Comparison of ENCODE assay signal across 25 cellular contexts in genomic region chr1:224541072-224541790, GRCh38.
DNase-seq lines count a peak whose midpoint lies in the region; ATAC-seq, FAIRE-seq and TF ChIP-seq lines count a peak whose summit lies in the region.
"Had no signal": no experiment of that assay in that cellular context is flagged by ENCODE, and none has a peak within 500 bp of the region (broad histone marks: within the 10 kb centered on the region; RNA-seq: fewer than 3 reads in every experiment).

No MANE protein-coding gene starts in this region.

- FAIRE-seq in H54 (lab: Jason Lieb, UNC), result no peak
- FAIRE-seq: GM12878, HTR-8/SVneo, kidney, RCC 7860 had no signal

- no peaks in the 10 kb centered on the region for H3K9me3 Mint-ChIP-seq in stimulated activated naive CD8-positive, alpha-beta T cell treated with anti-CD3 and anti-CD28 coated beads, Interleukin-15, amount 100 ng/mL, for 72 hours
- H3K9me3 Mint-ChIP-seq: activated T-cell treated with anti-CD3 and anti-CD28 coated beads, Interleukin-2, amount 50 U/mL, for 24 hours; nephron had no signal

- H3K27ac ChIP-seq in PC-9, result peak overlapping the region; percentile 98
- H3K27ac ChIP-seq: esophagus muscularis mucosa, ovary, tibial artery had no signal

- H3F3A ChIP-seq in PC-9 (ENCODE audit: insufficient read depth, low read depth), result peaks cover 30% of the 10 kb centered on the region

- H3K4me1 ChIP-seq in PC-9 (replicated peaks; ENCODE audit: insufficient read depth), result peaks cover 46% of the 10 kb centered on the region
- H3K4me1 ChIP-seq: esophagus muscularis mucosa had no signal

- no peak overlapping the region for H3K4me3 ChIP-seq in PC-9
- H3K4me3 ChIP-seq: esophagus muscularis mucosa, GM12878, mucosa of descending colon, ovary, tibial artery had no signal

- H3K9me2 ChIP-seq in PC-9 (ENCODE audit: insufficient read depth), result no peaks in the 10 kb centered on the region

- H3K27me3 ChIP-seq in PC-9 (ENCODE audit: insufficient read depth, low read depth), result no peaks in the 10 kb centered on the region
- H3K27me3 ChIP-seq: brain microvascular endothelial cell, esophagus muscularis mucosa, ovary, tibial artery had no signal

- H2AFZ ChIP-seq in PC-9, result no peak overlapping the region

- BruUV-seq in PC-9 (replicated peaks; lab: Mats Ljungman, UMichigan), result no TSS peak

- ATAC-seq in stimulated activated naive CD8-positive, alpha-beta T cell treated with anti-CD3 and anti-CD28 coated beads, Interleukin-15, amount 100 ng/mL, for 72 hours, result no peak
- ATAC-seq: GM12878, mucosa of descending colon, right cardiac atrium had no signal

- H3K27ac Mint-ChIP-seq in stimulated activated naive CD8-positive, alpha-beta T cell treated with anti-CD3 and anti-CD28 coated beads, Interleukin-15, amount 100 ng/mL, for 72 hours, result no peak overlapping the region
- H3K27ac Mint-ChIP-seq: activated T-cell treated with anti-CD3 and anti-CD28 coated beads, Interleukin-2, amount 50 U/mL, for 24 hours; B cell; nephron had no signal

- no peaks in the 10 kb centered on the region for H3K9me3 ChIP-seq in PC-9 (ENCODE audit: insufficient read depth, low read depth)
- H3K9me3 ChIP-seq: esophagus muscularis mucosa, mucosa of descending colon, ovary, tibial artery had no signal

- no peak overlapping the region for H3K4me3 Mint-ChIP-seq in stimulated activated naive CD8-positive, alpha-beta T cell treated with anti-CD3 and anti-CD28 coated beads, Interleukin-15, amount 100 ng/mL, for 72 hours
- H3K4me3 Mint-ChIP-seq: activated T-cell treated with anti-CD3 and anti-CD28 coated beads, Interleukin-2, amount 50 U/mL, for 24 hours; B cell; nephron had no signal

- H3K4me1 Mint-ChIP-seq in stimulated activated naive CD8-positive, alpha-beta T cell treated with anti-CD3 and anti-CD28 coated beads, Interleukin-15, amount 100 ng/mL, for 72 hours, result peaks cover 17% of the 10 kb centered on the region
- H3K4me1 Mint-ChIP-seq: B cell had no signal

- H4K20me1 ChIP-seq in PC-9 (ENCODE audit: insufficient read depth), result no peaks in the 10 kb centered on the region

- no peaks in the 10 kb centered on the region for H3K36me3 ChIP-seq in PC-9 (ENCODE audit: low read depth)
- H3K36me3 ChIP-seq: brain microvascular endothelial cell, esophagus muscularis mucosa, ovary, tibial artery had no signal

- DNase-seq in NCI-H1694 (lab: John Stamatoyannopoulos, UW), result peak; percentile 11
- DNase-seq in NCI-H1694 treated with DMSO at 0.1 percent for 48 hours (lab: John Stamatoyannopoulos, UW), result no peak
- DNase-seq in PC-9, result no peak
- DNase-seq in epidermal melanocyte (ENCODE audit: insufficient read length, low spot score), result peak; percentile 63
- DNase-seq in stimulated activated naive CD8-positive, alpha-beta T cell treated with anti-CD3 and anti-CD28 coated beads, Interleukin-15, amount 100 ng/mL, for 72 hours, result no peak
- DNase-seq in GM03348 (ENCODE audit: low spot score), result no peak
- DNase-seq in effector CD8-positive, alpha-beta T cell (lab: John Stamatoyannopoulos, UW), result no peak
- no peak for DNase-seq in H54 (ENCODE audit: insufficient read length, low spot score)
- DNase-seq: 8988T; activated CD4-positive, alpha-beta T cell treated with anti-CD3 and anti-CD28 coated beads for 4 hours; activated T-cell treated with anti-CD3 and anti-CD28 coated beads, Interleukin-2, amount 50 U/mL, for 24 hours; brain microvascular endothelial cell; effector memory CD4-positive, alpha-beta T cell; kidney; mucosa of descending colon; ovary; right cardiac atrium; stimulated activated naive CD4-positive, alpha-beta T cell treated with Interleukin-2 at 50 U/mL for 16 hours; tibial artery had no signal

- no peak for TF ChIP-seq CTCF in PC-9 (conservative IDR thresholded peaks at IDR 0.05)

- no peaks in the 10 kb centered on the region for H3K79me2 ChIP-seq in PC-9 (ENCODE audit: low read depth)

- POLR2A ChIA-PET in PC-9 (lab: Charles Lee; ENCODE audit: unreplicated experiment), result no interaction called here

- H3K4me2 ChIP-seq in PC-9, result no peak overlapping the region

- intact Hi-C loops in PC-9 (cut with micrococcal nuclease; ENCODE audit: unreplicated experiment), result no loop called here

- peaks cover 13% of the 10 kb centered on the region for H3K27me3 Mint-ChIP-seq in stimulated activated naive CD8-positive, alpha-beta T cell treated with anti-CD3 and anti-CD28 coated beads, Interleukin-15, amount 100 ng/mL, for 72 hours

- TF ChIP-seq POLR2A in H54 (IDR thresholded peaks at IDR 0.05; ENCODE audit: low read depth, low read length), result no peak

- CTCF ChIA-PET in PC-9 (lab: Charles Lee), result interaction anchor here (0.6 kb wide), 1 partner anchor 317 kb away, joined by 9 read pairs; no protein-coding TSS in a partner anchor

Comparison
In these comparisons a context has a peak if more than half of its experiments do, and no peak if none do; other contexts are left out.
1. DNase-seq: peak in NCI-H1694 (single experiment) and epidermal melanocyte (single experiment); none in NCI-H1694 treated with DMSO at 0.1 percent for 48 hours (single experiment), PC-9 (0 of 2), stimulated activated naive CD8-positive, alpha-beta T cell treated with anti-CD3 and anti-CD28 coated beads, Interleukin-15, amount 100 ng/mL, for 72 hours (0 of 2), GM03348 (single experiment), effector CD8-positive, alpha-beta T cell (single experiment) and H54 (single experiment).